Comparison of ENCODE assay signal across 8 cellular contexts in genomic region chr1:109619655-109620395, GRCh38. TPM values are rescaled to one million over a fixed set of nuclear protein-coding genes. Genes with fewer than 3 reads are reported as not detected.
DNase-seq lines count a peak whose midpoint lies in the region; ATAC-seq and TF ChIP-seq lines count a peak whose summit lies in the region.

Gene AMPD2, plus strand, starts transcription at chr1:109619837. Its CDS starts 1,339 bp downstream, at chr1:109621176.

- peak within 1 kb of the TSS; percentile 69 for H2AFZ ChIP-seq in GM23248

- intact Hi-C loops in ascending aorta (cut with DNase I) (no loop called here), sciatic nerve (cut with DNase I) (no loop called here)

- H3F3A ChIP-seq in GM23248 (ENCODE audit: insufficient read depth): peaks cover 36% of the 10 kb centered on the region

- H3K27me3 ChIP-seq in GM23248 (replicated peaks; ENCODE audit: insufficient read depth) (no peaks in the 10 kb centered on the region), ascending aorta (no peaks in the 10 kb centered on the region)

- no peaks in the 10 kb centered on the region; the same call in 1 of the 2 replicates for H4K20me1 ChIP-seq in GM23248 (ENCODE audit: insufficient read depth)

- WGBS in GM23248 (ENCODE audit: low coverage in 1 of 2, low lambda C conversion rate in 2 of 2, missing lambda C conversion rate in 2 of 2), 2 experiments: 1 to 2% methylated on average over 40 to 43 of the region's 45 CpGs

- H3K9me2 ChIP-seq in GM23248 (ENCODE audit: insufficient read depth): no peaks in the 10 kb centered on the region

- H3K4me3 ChIP-seq in GM23248 (peak within 1 kb of the TSS; percentile 92), ascending aorta (peak within 1 kb of the TSS; percentile 50 to 85)

- H3K4me2 ChIP-seq in GM23248 (ENCODE audit: unreplicated experiment): peak within 1 kb of the TSS; percentile 95

- H3K27ac Mint-ChIP-seq in T-helper 17 cell: peak within 1 kb of the TSS; percentile 98

- H3K79me2 ChIP-seq in GM23248 (ENCODE audit: insufficient read depth): peaks cover 51% of the 10 kb centered on the region

- peak within 1 kb of the TSS; percentile 99 for H3K4me3 Mint-ChIP-seq in T-helper 17 cell

- H3K27ac ChIP-seq in GM23248 (peak within 1 kb of the TSS; percentile 99), ascending aorta (peak within 1 kb of the TSS; percentile 84 to 89)

- no peak for TF ChIP-seq CTCF in ascending aorta (IDR thresholded peaks at IDR 0.05)

- DNase-seq in ELR (ENCODE audit: low read depth) (peak; percentile 91), GM23248 (peak; percentile 94), LoVo (ENCODE audit: low spot score) (peak; percentile 85), T-helper 17 cell (peak; percentile 60 to 75 (median 71)), ascending aorta (ENCODE audit: low spot score in 2 of 2) (peak; percentile 77 to 92), hepatic stellate cell (ENCODE audit: low spot score) (peak; percentile 75), sciatic nerve (ENCODE audit: low spot score) (peak; percentile 88), NCI-H1048 (lab: John Stamatoyannopoulos, UW) (no peak)

- no peaks in the 10 kb centered on the region for H3K27me3 Mint-ChIP-seq in T-helper 17 cell

- in situ Hi-C loops in GM23248 (cut with MboI): no loop called here

- H3K9ac ChIP-seq in GM23248: peak within 1 kb of the TSS; percentile 100

- H3K9me3 ChIP-seq in GM23248 (ENCODE audit: low read depth) (no peaks in the 10 kb centered on the region), T-helper 17 cell (ENCODE audit: control insufficient read depth, low read length, poor library complexity, severe bottlenecking) (no peaks in the 10 kb centered on the region), ascending aorta (no peaks in the 10 kb centered on the region)

- peaks cover 4% of the 10 kb centered on the region for H3K36me3 Mint-ChIP-seq in T-helper 17 cell (ENCODE audit: low read depth)

- peak; percentile 49 for ATAC-seq in T-helper 17 cell
- ATAC-seq in sciatic nerve: peak; percentile 79

- H3K36me3 ChIP-seq in GM23248 (ENCODE audit: low read depth) (no peaks in the 10 kb centered on the region), ascending aorta (no peaks in the 10 kb centered on the region)

- peaks cover 61% of the 10 kb centered on the region for H3K4me1 ChIP-seq in GM23248 (ENCODE audit: insufficient read depth)
- H3K4me1 ChIP-seq in ascending aorta: peaks cover 15 to 34% of the 10 kb centered on the region in 2 donors

- H3K4me1 Mint-ChIP-seq in T-helper 17 cell: peaks cover 67% of the 10 kb centered on the region

RNA-seq across cellular contexts. Expression of gene AMPD2, which starts in this region (rescaled TPM):
- 79.3 and 87.9 TPM in 2 replicates for total RNA-seq in GM23248 (2014; rRNA removed; shearing (Covaris generic))
- polyA plus RNA-seq in GM23248 (2016; fragmentation: Nextera tagmentation; extraction: Ambion mirVana): 61.1 and 61.3 TPM in 2 replicates
- total RNA-seq in T-helper 17 cell (100 to 1,000 TPM; 471 to 552 TPM), ascending aorta (74.2 TPM), sciatic nerve (49.5 TPM)
